ENCODE assay signal across 17 cellular contexts in the genomic region with DNA sequence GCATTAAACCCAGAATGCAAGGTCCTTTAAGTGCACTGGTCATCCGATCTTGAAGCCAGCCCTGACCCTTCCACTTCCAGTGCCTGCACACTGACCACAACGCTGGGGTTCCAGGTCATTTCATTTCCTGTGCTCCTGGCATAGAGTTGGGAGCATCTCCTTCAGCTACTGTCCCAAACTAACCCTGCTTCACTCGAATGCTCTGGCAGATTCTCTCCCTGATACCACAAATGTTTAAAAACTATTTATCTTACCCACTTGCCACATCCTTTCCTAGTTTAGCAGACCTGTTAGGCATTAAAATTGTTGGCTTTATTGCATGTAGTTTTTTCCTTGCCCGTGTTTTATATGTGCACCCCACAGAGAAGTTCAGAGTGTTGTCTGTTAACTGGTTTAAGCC.
DNase-seq lines count a peak whose midpoint lies in the region; ATAC-seq and TF ChIP-seq lines count a peak whose summit lies in the region.
"Had no signal": no experiment of that assay in that cellular context is flagged by ENCODE, and none has a peak within 500 bp of the region (broad histone marks: within the 10 kb centered on the region; RNA-seq: fewer than 3 reads in every experiment).

No MANE protein-coding gene starts in this region.

- no peaks in the 10 kb centered on the region for H4K20me1 ChIP-seq in PC-9 (ENCODE audit: insufficient read depth)

- no peaks in the 10 kb centered on the region for H3F3A ChIP-seq in PC-9 (ENCODE audit: insufficient read depth, low read depth)

- no peaks in the 10 kb centered on the region for H3K9me3 Mint-ChIP-seq in stimulated activated effector memory CD8-positive, alpha-beta T cell treated with anti-CD3 and anti-CD28 coated beads, Interleukin-12 subunit alpha, Interleukin-12 subunit beta, amount 100 ng/mL, for 72 hours
- H3K9me3 Mint-ChIP-seq: CD8-positive, alpha-beta T cell; GM23338 had no signal

- H3K4me2 ChIP-seq in PC-9: no peak overlapping the region
- H3K4me2 ChIP-seq: GM23338 had no signal

- no peak overlapping the region for H3K4me3 Mint-ChIP-seq in stimulated activated effector memory CD8-positive, alpha-beta T cell treated with anti-CD3 and anti-CD28 coated beads, Interleukin-12 subunit alpha, Interleukin-12 subunit beta, amount 100 ng/mL, for 72 hours
- H3K4me3 Mint-ChIP-seq: CD8-positive, alpha-beta T cell; GM23338 had no signal

- in situ Hi-C loops in Caki2 (cut with HindIII; ENCODE audit: low pct_unique_long_range_greater_than_20kb, low sequenced_read_pairs): no loop called here

- TF ChIP-seq CTCF in PC-9 (conservative IDR thresholded peaks at IDR 0.05) (no peak), fibroblast of mammary gland (conservative IDR thresholded peaks at IDR 0.05; ENCODE audit: control insufficient read depth, insufficient read depth, low read depth, low read length) (no peak), A673 (conservative IDR thresholded peaks at IDR 0.05; ENCODE audit: low read depth, low read length) (no peak)

- 0 out of 2 replicates have a peak overlapping the region, but pooled peaks have one; percentile 14 for H2AFZ ChIP-seq in PC-9
- H2AFZ ChIP-seq: GM23338 had no signal

- intact Hi-C loops in PC-9 (cut with micrococcal nuclease; ENCODE audit: unreplicated experiment): no loop called here
- intact Hi-C loops in A673 (cut with micrococcal nuclease; ENCODE audit: unreplicated experiment): no loop called here

- no peaks in the 10 kb centered on the region for H3K9me3 ChIP-seq in PC-9 (ENCODE audit: insufficient read depth, low read depth)
- H3K9me3 ChIP-seq in A673 (ENCODE audit: low read depth, low read length, poor library complexity, severe bottlenecking): no peaks in the 10 kb centered on the region

- peak; percentile 58 for DNase-seq in Caki2 (ENCODE audit: low read depth)
- no peak for DNase-seq in PC-9
- peak; percentile 26 for DNase-seq in fibroblast of mammary gland (ENCODE audit: low read depth)
- DNase-seq in stimulated activated effector memory CD8-positive, alpha-beta T cell treated with anti-CD3 and anti-CD28 coated beads, Interleukin-12 subunit alpha, Interleukin-12 subunit beta, amount 100 ng/mL, for 72 hours (ENCODE audit: low spot score in 2 of 2): no peak
- DNase-seq in HCEC 1CT: no peak
- DNase-seq in A673 (ENCODE audit: low spot score): no peak
- no peak for DNase-seq in NCI-H1694 (lab: John Stamatoyannopoulos, UW)
- DNase-seq: CD8-positive, alpha-beta T cell; DND-41; GF-D8; MV-4-11; NCI-H1417 treated with DMSO at 0.1 percent for 48 hours; NCI-H2029 treated with DMSO at 0.1 percent for 48 hours; NCI-H2171 treated with DMSO at 0.1 percent for 48 hours; NCI-H446 treated with DMSO at 0.1 percent for 48 hours; NCI-H774 had no signal

- POLR2A ChIA-PET in PC-9 (lab: Charles Lee; ENCODE audit: unreplicated experiment) (no interaction called here), A673 (lab: Charles Lee; ENCODE audit: low non-redundant PET) (no interaction called here)

- H3K27ac ChIP-seq in PC-9 (no peak overlapping the region), A673 (ENCODE audit: low read depth, low read length, poor library complexity, severe bottlenecking) (no peak overlapping the region)

- no peaks in the 10 kb centered on the region for H3K9me2 ChIP-seq in PC-9 (ENCODE audit: insufficient read depth)

- H3K4me1 ChIP-seq in PC-9 (replicated peaks; ENCODE audit: insufficient read depth) (no peaks in the 10 kb centered on the region), A673 (ENCODE audit: insufficient read depth, low read length, poor library complexity, severe bottlenecking) (no peaks in the 10 kb centered on the region)

- no peak overlapping the region for H3K27ac Mint-ChIP-seq in stimulated activated effector memory CD8-positive, alpha-beta T cell treated with anti-CD3 and anti-CD28 coated beads, Interleukin-12 subunit alpha, Interleukin-12 subunit beta, amount 100 ng/mL, for 72 hours
- H3K27ac Mint-ChIP-seq: CD8-positive, alpha-beta T cell; GM23338 had no signal

- H3K79me2 ChIP-seq in PC-9 (ENCODE audit: low read depth): no peaks in the 10 kb centered on the region

- BruUV-seq in PC-9 (replicated peaks; lab: Mats Ljungman, UMichigan): no TSS peak
- BruUV-seq in A673 (replicated peaks; lab: Mats Ljungman, UMichigan): no TSS peak

- H3K4me1 Mint-ChIP-seq in stimulated activated effector memory CD8-positive, alpha-beta T cell treated with anti-CD3 and anti-CD28 coated beads, Interleukin-12 subunit alpha, Interleukin-12 subunit beta, amount 100 ng/mL, for 72 hours: no peaks in the 10 kb centered on the region

- H3K4me3 ChIP-seq in PC-9 (no peak overlapping the region), fibroblast of mammary gland (ENCODE audit: control insufficient read depth, low read depth, low read length) (no peak overlapping the region), A673 (ENCODE audit: low read depth, low read length, poor library complexity, severe bottlenecking) (no peak overlapping the region)
- H3K4me3 ChIP-seq: GM23338 had no signal

- peak; percentile 29 for ATAC-seq in stimulated activated effector memory CD8-positive, alpha-beta T cell treated with anti-CD3 and anti-CD28 coated beads, Interleukin-12 subunit alpha, Interleukin-12 subunit beta, amount 100 ng/mL, for 72 hours
- ATAC-seq: CD8-positive, alpha-beta T cell; GM23338 had no signal

- CTCF ChIA-PET in PC-9 (lab: Charles Lee): no interaction called here
- CTCF ChIA-PET in A673 (lab: Charles Lee): no interaction called here

- no peaks in the 10 kb centered on the region for H3K36me3 Mint-ChIP-seq in stimulated activated effector memory CD8-positive, alpha-beta T cell treated with anti-CD3 and anti-CD28 coated beads, Interleukin-12 subunit alpha, Interleukin-12 subunit beta, amount 100 ng/mL, for 72 hours
- H3K36me3 Mint-ChIP-seq: CD8-positive, alpha-beta T cell had no signal

- no peaks in the 10 kb centered on the region for H3K27me3 ChIP-seq in PC-9 (ENCODE audit: insufficient read depth, low read depth)
- H3K27me3 ChIP-seq in A673 (replicated peaks; ENCODE audit: insufficient read depth, low read depth, low read length, poor library complexity): no peaks in the 10 kb centered on the region

- no peaks in the 10 kb centered on the region for H3K36me3 ChIP-seq in PC-9 (ENCODE audit: low read depth)
- H3K36me3 ChIP-seq in A673 (ENCODE audit: insufficient read depth, low read length, poor library complexity, severe bottlenecking): no peaks in the 10 kb centered on the region

Comparison
In these comparisons a context has a peak if more than half of its experiments do, and no peak if none do; other contexts are left out.
1. DNase-seq: peak in Caki2 (single experiment) and fibroblast of mammary gland (single experiment); none in PC-9 (0 of 2), stimulated activated effector memory CD8-positive, alpha-beta T cell treated with anti-CD3 and anti-CD28 coated beads, Interleukin-12 subunit alpha, Interleukin-12 subunit beta, amount 100 ng/mL, for 72 hours (0 of 2), HCEC 1CT (single experiment), A673 (single experiment) and NCI-H1694 (single experiment).